1 cellular context compared by ENCODE assay signal in genomic region chr10:124589491-124590006, GRCh38.
TF ChIP-seq lines count a peak whose summit lies in the region.

No MANE protein-coding gene starts in this region.

TF ChIP-seq in HepG2, 621 proteins besides CTCF, POLR2A, EP300 and RAD21 (continued from another document and continues in another):
- no peak for TF ChIP-seq REST (IDR thresholded peaks at IDR 0.05; ENCODE audit: borderline replicate concordance in 1 of 2, low read depth in 1 of 2, low read length in 2 of 2)
- TF ChIP-seq HOXA3 (CRISPR knock-in tag; IDR thresholded peaks at IDR 0.05): no peak
- TF ChIP-seq AHDC1 (CRISPR knock-in tag; IDR thresholded peaks at IDR 0.05; ENCODE audit: borderline replicate concordance): no peak
- no peak for TF ChIP-seq PREB (CRISPR knock-in tag; IDR thresholded peaks at IDR 0.05)
- TF ChIP-seq ZNF34 (CRISPR knock-in tag; IDR thresholded peaks at IDR 0.05; ENCODE audit: borderline replicate concordance): no peak
- no peak for TF ChIP-seq FOXP4 (CRISPR knock-in tag; IDR thresholded peaks at IDR 0.05)
- TF ChIP-seq ZNF160 (CRISPR knock-in tag; IDR thresholded peaks at IDR 0.05): no peak
- no peak for TF ChIP-seq RELA (CRISPR knock-in tag; IDR thresholded peaks at IDR 0.05)
- no peak for TF ChIP-seq ZNF124 (CRISPR knock-in tag; IDR thresholded peaks at IDR 0.05)
- no peak for TF ChIP-seq ATM (IDR thresholded peaks at IDR 0.05; ENCODE audit: borderline replicate concordance)
- TF ChIP-seq SP1 (IDR thresholded peaks at IDR 0.05): no peak
- TF ChIP-seq SP1 (CRISPR knock-in tag; IDR thresholded peaks at IDR 0.05): no peak
- no peak for TF ChIP-seq ZNF567 (CRISPR knock-in tag; IDR thresholded peaks at IDR 0.05; ENCODE audit: borderline replicate concordance)
- TF ChIP-seq ZNF609 (CRISPR knock-in tag; IDR thresholded peaks at IDR 0.05; ENCODE audit: borderline replicate concordance): no peak
- no peak for TF ChIP-seq ZNF274 (CRISPR knock-in tag; IDR thresholded peaks at IDR 0.05)
- TF ChIP-seq ZNF724P (CRISPR knock-in tag; IDR thresholded peaks at IDR 0.05; ENCODE audit: borderline replicate concordance): no peak
- no peak for TF ChIP-seq GATAD2A (CRISPR knock-in tag; IDR thresholded peaks at IDR 0.05)
- no peak for TF ChIP-seq ZNF576 (CRISPR knock-in tag; IDR thresholded peaks at IDR 0.05)
- peak; percentile 41; the same call in 1 of the 2 replicates for TF ChIP-seq PITX1 (CRISPR knock-in tag; IDR thresholded peaks at IDR 0.05)
- TF ChIP-seq NFATC3 (CRISPR knock-in tag; IDR thresholded peaks at IDR 0.05): no peak
- TF ChIP-seq ZNF777 (CRISPR knock-in tag; IDR thresholded peaks at IDR 0.05): no peak
- no peak for TF ChIP-seq YEATS4 (CRISPR knock-in tag; IDR thresholded peaks at IDR 0.05; ENCODE audit: borderline replicate concordance)
- TF ChIP-seq ZNF30 (CRISPR knock-in tag; IDR thresholded peaks at IDR 0.05): no peak
- TF ChIP-seq MXD1 (CRISPR knock-in tag; IDR thresholded peaks at IDR 0.05): no peak; the same call in 1 of the 2 replicates
- no peak for TF ChIP-seq CREM (IDR thresholded peaks at IDR 0.05)
- TF ChIP-seq CREM (CRISPR knock-in tag; IDR thresholded peaks at IDR 0.05): no peak
- TF ChIP-seq NCOA1 (CRISPR knock-in tag; IDR thresholded peaks at IDR 0.05): no peak
- TF ChIP-seq PRDM4 (CRISPR knock-in tag; IDR thresholded peaks at IDR 0.05; ENCODE audit: borderline replicate concordance): no peak
- peak; percentile 37; the same call in 1 of the 2 replicates for TF ChIP-seq RXRB (CRISPR knock-in tag; IDR thresholded peaks at IDR 0.05; ENCODE audit: borderline replicate concordance)
- TF ChIP-seq ZNF512 (CRISPR knock-in tag; IDR thresholded peaks at IDR 0.05): no peak
- TF ChIP-seq ZFY (CRISPR knock-in tag; IDR thresholded peaks at IDR 0.05): no peak
- no peak for TF ChIP-seq ATF7-NPFF (CRISPR knock-in tag; IDR thresholded peaks at IDR 0.05; ENCODE audit: low read depth)
- TF ChIP-seq ZSCAN22 (CRISPR knock-in tag; IDR thresholded peaks at IDR 0.05): no peak
- no peak for TF ChIP-seq SP140L (CRISPR knock-in tag; IDR thresholded peaks at IDR 0.05; ENCODE audit: borderline replicate concordance)
- TF ChIP-seq ZNF713 (CRISPR knock-in tag; IDR thresholded peaks at IDR 0.05): no peak
- TF ChIP-seq SALL1 (CRISPR knock-in tag; IDR thresholded peaks at IDR 0.05): 0 out of 2 replicates have a peak, but pooled peaks have one; percentile 11
- no peak for TF ChIP-seq PHB2 (IDR thresholded peaks at IDR 0.05; ENCODE audit: partially characterized antibody)
- TF ChIP-seq MATR3 (CRISPR knock-in tag; IDR thresholded peaks at IDR 0.05): no peak
- TF ChIP-seq ZNF235 (CRISPR knock-in tag; IDR thresholded peaks at IDR 0.05; ENCODE audit: borderline replicate concordance): no peak
- no peak for TF ChIP-seq ZNF782 (CRISPR knock-in tag; IDR thresholded peaks at IDR 0.05; ENCODE audit: borderline replicate concordance)
- no peak for TF ChIP-seq GFI1 (CRISPR knock-in tag; IDR thresholded peaks at IDR 0.05; ENCODE audit: borderline replicate concordance)
- no peak for TF ChIP-seq ZNF337 (CRISPR knock-in tag; IDR thresholded peaks at IDR 0.05; ENCODE audit: borderline replicate concordance, low read depth)
